In genomic region chrX:44643723-44644122, GRCh38 we compare ENCODE assay signal across 10 cellular contexts.
"Had no signal": no experiment of that assay in that cellular context is flagged by ENCODE, and none has a peak within 500 bp of the region (broad histone marks: within the 10 kb centered on the region; RNA-seq: fewer than 3 reads in every experiment).

No MANE protein-coding gene starts in this region.

- DNase-seq: GM23248, GOT3, H7, H9, HCEC 1CT, HFFc6 had no signal

- ATAC-seq: HCT116 had no signal

- H3K9me3 ChIP-seq: HAP-1 had no signal

- H3K4me1 ChIP-seq: HAP-1 had no signal

- H3K4me1 Mint-ChIP-seq: H9 had no signal

- H3K27ac ChIP-seq: GM23248 had no signal

- H3K27ac Mint-ChIP-seq: H9, HFFc6 had no signal

- H3K36me3 ChIP-seq: HAP-1 had no signal

- FAIRE-seq: H1, H54 had no signal

- H2AFZ ChIP-seq: GM23248 had no signal

- H3K4me3 Mint-ChIP-seq: H9, HFFc6 had no signal

- H3K4me3 ChIP-seq: GM23248, HAP-1 had no signal

- H3K9me3 Mint-ChIP-seq: HFFc6 had no signal
